8 cellular contexts compared by ENCODE assay signal in the genomic region with DNA sequence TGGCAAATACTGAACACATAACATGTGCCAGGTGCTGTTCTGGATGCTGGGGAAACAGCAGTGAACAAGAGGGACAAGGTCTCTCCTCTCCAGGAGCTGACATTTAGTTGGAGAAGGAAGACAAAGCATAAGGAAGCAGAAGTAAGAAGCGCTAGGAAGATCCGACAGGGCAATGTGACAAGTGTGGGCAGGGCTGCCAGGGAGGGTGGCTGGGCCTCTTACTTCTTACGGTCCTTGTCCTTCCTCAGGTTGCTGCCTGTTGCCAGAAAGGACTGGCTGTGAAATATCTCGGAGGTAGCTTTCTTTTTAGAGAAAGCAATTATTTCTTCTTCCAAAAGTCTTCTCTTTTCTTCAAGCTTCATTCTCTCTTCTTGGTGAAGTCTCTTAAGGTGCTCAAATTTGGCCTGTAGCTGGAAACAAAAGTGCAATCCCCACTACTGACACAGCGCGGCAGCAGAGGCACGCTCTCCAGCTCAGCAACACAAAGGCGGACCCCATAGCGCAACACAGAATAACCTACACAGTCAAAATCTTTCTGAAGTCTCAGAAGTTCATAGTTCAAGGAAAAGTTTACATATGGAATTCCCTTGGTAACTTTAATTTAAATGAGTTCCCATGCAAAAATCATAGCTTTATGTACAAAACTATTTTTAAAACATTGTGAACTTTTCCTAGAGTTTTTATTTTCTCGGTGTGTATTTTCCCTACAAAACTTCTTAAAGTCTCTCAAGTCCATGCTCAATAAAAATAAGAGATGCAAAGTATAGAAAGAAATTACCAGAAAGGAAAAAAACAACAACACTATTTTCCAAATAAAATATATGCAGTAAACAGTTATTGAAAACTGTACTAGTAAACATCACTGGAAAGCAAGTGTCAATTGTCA.
DNase-seq lines count a peak whose midpoint lies in the region; ATAC-seq and TF ChIP-seq lines count a peak whose summit lies in the region.

No MANE protein-coding gene starts in this region.

- peak; percentile 48 for DNase-seq in activated gamma-delta T cell treated with Interleukin-2 at 50 U/mL for 16 hours
- no peak for DNase-seq in activated gamma-delta T cell (lab: John Stamatoyannopoulos, UW)
- DNase-seq in NOMO-1 treated with DMSO at 0.1 percent for 48 hours (lab: John Stamatoyannopoulos, UW; ENCODE audit: unreplicated experiment) = peak; percentile 26
- DNase-seq in activated CD8-positive, alpha-beta memory T cell treated with anti-CD3 and anti-CD28 coated beads for 48 hours (ENCODE audit: low read depth in 2 of 3, low spot score in 2 of 3) = peak in 2 of 3 experiments; percentile 23 to 52
- DNase-seq in endothelial cell (ENCODE audit: low spot score) = peak; percentile 75
- DNase-seq in mucosa of descending colon = peak in 2 of 3 donors; percentile 76 to 83

- peak; percentile 67 for ATAC-seq in HG03135 (IDR thresholded peaks at IDR 0.05; ENCODE audit: unreplicated experiment)
- peak; percentile 90 for ATAC-seq in mucosa of descending colon
- peak; percentile 78 for ATAC-seq in stimulated activated memory B cell treated with anti-CD40 and anti-IgM and Interleukin-4, amounts not matched to agents 10 μg/mL and 1 μg/mL and 100 μg/mL, for 72 hours

- TF ChIP-seq CTCF in endothelial cell (IDR thresholded peaks at IDR 0.05; ENCODE audit: unreplicated experiment) = peak; percentile 84
- TF ChIP-seq CTCF in mucosa of descending colon (IDR thresholded peaks at IDR 0.05) = peak; percentile 68

- no peaks in the 10 kb centered on the region for H3K27me3 Mint-ChIP-seq in endothelial cell (ENCODE audit: unreplicated experiment)
- peaks cover 10% of the 10 kb centered on the region for H3K27me3 Mint-ChIP-seq in stimulated activated memory B cell treated with anti-CD40 and anti-IgM and Interleukin-4, amounts not matched to agents 10 μg/mL and 1 μg/mL and 100 μg/mL, for 72 hours

- H3K9me3 Mint-ChIP-seq in endothelial cell (ENCODE audit: unreplicated experiment) = no peaks in the 10 kb centered on the region
- H3K9me3 Mint-ChIP-seq in stimulated activated memory B cell treated with anti-CD40 and anti-IgM and Interleukin-4, amounts not matched to agents 10 μg/mL and 1 μg/mL and 100 μg/mL, for 72 hours = no peaks in the 10 kb centered on the region

- no peaks in the 10 kb centered on the region for H3K4me1 Mint-ChIP-seq in endothelial cell (ENCODE audit: unreplicated experiment)
- H3K4me1 Mint-ChIP-seq in stimulated activated memory B cell treated with anti-CD40 and anti-IgM and Interleukin-4, amounts not matched to agents 10 μg/mL and 1 μg/mL and 100 μg/mL, for 72 hours = no peaks in the 10 kb centered on the region

- no peaks in the 10 kb centered on the region for H3K9me3 ChIP-seq in mucosa of descending colon

- no peaks in the 10 kb centered on the region for H3K36me3 ChIP-seq in mucosa of descending colon (ENCODE audit: low read depth)

- H3K4me3 ChIP-seq in mucosa of descending colon = no peak overlapping the region

- no peak overlapping the region for H3K27ac Mint-ChIP-seq in endothelial cell (ENCODE audit: unreplicated experiment)
- H3K27ac Mint-ChIP-seq in stimulated activated memory B cell treated with anti-CD40 and anti-IgM and Interleukin-4, amounts not matched to agents 10 μg/mL and 1 μg/mL and 100 μg/mL, for 72 hours = no peak overlapping the region

- no peak overlapping the region for H3K4me3 Mint-ChIP-seq in endothelial cell (ENCODE audit: unreplicated experiment)
- H3K4me3 Mint-ChIP-seq in stimulated activated memory B cell treated with anti-CD40 and anti-IgM and Interleukin-4, amounts not matched to agents 10 μg/mL and 1 μg/mL and 100 μg/mL, for 72 hours = no peak overlapping the region

- intact Hi-C loops in mucosa of descending colon (cut with DNase I, micrococcal nuclease) = loop anchor here in 1 of 2 donors (5.0 kb wide), 1 partner anchor 171 kb away; no protein-coding TSS in a partner anchor

- H3K4me1 ChIP-seq in mucosa of descending colon (ENCODE audit: low read depth) = no peaks in the 10 kb centered on the region

- peaks cover 3% of the 10 kb centered on the region for H3K36me3 Mint-ChIP-seq in endothelial cell (ENCODE audit: low read depth, unreplicated experiment)
- H3K36me3 Mint-ChIP-seq in stimulated activated memory B cell treated with anti-CD40 and anti-IgM and Interleukin-4, amounts not matched to agents 10 μg/mL and 1 μg/mL and 100 μg/mL, for 72 hours = no peaks in the 10 kb centered on the region
